ENCODE assay signal across 1 cellular context in genomic region chr1:155562581-155563376, GRCh38.
TF ChIP-seq lines count a peak whose summit lies in the region.

Gene ASH1L (minus strand): TSS chr1:155562803. CDS start chr1:155521519, 41,284 bp downstream.

TF ChIP-seq in GM23338, 12 proteins besides CTCF, POLR2A, EP300 and RAD21 (continued from another document):
- TF ChIP-seq, protein P1, sequence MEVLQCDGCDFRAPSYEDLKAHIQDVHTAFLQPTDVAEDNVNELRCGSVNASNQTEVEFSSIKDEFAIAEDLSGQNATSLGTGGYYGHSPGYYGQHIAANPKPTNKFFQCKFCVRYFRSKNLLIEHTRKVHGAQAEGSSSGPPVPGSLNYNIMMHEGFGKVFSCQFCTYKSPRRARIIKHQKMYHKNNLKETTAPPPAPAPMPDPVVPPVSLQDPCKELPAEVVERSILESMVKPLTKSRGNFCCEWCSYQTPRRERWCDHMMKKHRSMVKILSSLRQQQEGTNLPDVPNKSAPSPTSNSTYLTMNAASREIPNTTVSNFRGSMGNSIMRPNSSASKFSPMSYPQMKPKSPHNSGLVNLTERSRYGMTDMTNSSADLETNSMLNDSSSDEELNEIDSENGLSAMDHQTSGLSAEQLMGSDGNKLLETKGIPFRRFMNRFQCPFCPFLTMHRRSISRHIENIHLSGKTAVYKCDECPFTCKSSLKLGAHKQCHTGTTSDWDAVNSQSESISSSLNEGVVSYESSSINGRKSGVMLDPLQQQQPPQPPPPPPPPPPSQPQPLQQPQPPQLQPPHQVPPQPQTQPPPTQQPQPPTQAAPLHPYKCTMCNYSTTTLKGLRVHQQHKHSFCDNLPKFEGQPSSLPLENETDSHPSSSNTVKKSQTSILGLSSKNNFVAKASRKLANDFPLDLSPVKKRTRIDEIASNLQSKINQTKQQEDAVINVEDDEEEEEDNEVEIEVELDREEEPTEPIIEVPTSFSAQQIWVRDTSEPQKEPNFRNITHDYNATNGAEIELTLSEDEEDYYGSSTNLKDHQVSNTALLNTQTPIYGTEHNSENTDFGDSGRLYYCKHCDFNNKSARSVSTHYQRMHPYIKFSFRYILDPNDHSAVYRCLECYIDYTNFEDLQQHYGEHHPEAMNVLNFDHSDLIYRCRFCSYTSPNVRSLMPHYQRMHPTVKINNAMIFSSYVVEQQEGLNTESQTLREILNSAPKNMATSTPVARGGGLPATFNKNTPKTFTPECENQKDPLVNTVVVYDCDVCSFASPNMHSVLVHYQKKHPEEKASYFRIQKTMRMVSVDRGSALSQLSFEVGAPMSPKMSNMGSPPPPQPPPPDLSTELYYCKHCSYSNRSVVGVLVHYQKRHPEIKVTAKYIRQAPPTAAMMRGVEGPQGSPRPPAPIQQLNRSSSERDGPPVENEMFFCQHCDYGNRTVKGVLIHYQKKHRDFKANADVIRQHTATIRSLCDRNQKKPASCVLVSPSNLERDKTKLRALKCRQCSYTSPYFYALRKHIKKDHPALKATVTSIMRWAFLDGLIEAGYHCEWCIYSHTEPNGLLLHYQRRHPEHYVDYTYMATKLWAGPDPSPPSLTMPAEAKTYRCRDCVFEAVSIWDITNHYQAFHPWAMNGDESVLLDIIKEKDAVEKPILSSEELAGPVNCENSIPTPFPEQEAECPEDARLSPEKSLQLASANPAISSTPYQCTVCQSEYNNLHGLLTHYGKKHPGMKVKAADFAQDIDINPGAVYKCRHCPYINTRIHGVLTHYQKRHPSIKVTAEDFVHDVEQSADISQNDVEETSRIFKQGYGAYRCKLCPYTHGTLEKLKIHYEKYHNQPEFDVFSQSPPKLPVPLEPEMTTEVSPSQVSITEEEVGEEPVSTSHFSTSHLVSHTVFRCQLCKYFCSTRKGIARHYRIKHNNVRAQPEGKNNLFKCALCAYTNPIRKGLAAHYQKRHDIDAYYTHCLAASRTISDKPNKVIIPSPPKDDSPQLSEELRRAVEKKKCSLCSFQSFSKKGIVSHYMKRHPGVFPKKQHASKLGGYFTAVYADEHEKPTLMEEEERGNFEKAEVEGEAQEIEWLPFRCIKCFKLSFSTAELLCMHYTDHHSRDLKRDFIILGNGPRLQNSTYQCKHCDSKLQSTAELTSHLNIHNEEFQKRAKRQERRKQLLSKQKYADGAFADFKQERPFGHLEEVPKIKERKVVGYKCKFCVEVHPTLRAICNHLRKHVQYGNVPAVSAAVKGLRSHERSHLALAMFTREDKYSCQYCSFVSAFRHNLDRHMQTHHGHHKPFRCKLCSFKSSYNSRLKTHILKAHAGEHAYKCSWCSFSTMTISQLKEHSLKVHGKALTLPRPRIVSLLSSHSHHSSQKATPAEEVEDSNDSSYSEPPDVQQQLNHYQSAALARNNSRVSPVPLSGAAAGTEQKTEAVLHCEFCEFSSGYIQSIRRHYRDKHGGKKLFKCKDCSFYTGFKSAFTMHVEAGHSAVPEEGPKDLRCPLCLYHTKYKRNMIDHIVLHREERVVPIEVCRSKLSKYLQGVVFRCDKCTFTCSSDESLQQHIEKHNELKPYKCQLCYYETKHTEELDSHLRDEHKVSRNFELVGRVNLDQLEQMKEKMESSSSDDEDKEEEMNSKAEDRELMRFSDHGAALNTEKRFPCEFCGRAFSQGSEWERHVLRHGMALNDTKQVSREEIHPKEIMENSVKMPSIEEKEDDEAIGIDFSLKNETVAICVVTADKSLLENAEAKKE (CRISPR knock-in tag; IDR thresholded peaks at IDR 0.05): no peak
